In the genomic region with DNA sequence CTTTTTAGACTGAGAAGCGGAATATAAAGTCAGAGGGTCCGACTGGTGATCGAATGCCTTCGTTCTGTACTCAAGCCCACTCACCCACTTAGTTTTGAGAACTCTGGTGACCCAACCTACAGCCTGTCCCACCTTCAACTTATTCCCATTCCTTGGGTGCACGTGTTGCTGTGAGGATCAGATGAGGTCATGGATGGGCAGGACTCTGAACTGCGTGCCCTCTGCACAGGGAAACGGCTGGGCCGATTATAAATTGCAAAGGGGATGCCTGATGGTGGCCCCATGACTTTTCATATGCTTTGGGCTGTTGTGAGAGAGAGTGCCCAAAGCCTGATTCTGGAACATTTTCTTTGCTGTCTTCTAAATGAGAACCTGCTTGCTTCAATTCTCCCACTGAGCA, we compare ENCODE assay signal across 20 cellular contexts. TPM values are rescaled to one million over a fixed set of nuclear protein-coding genes. Genes with fewer than 3 reads are reported as not detected.
A peak's percentile ranks its signal among the peaks of the same experiment; 100 is the strongest.
DNase-seq lines count a peak whose midpoint lies in the region; ATAC-seq, FAIRE-seq and TF ChIP-seq lines count a peak whose summit lies in the region.
"Had no signal": no experiment of that assay in that cellular context is flagged by ENCODE, and none has a peak within 500 bp of the region (broad histone marks: within the 10 kb centered on the region; RNA-seq: fewer than 3 reads in every experiment).

No MANE protein-coding gene starts in this region.

- no peak overlapping the region for H3K4me3 ChIP-seq in IMR-90 (ENCODE audit: insufficient read depth, low read depth, low read length)
- no peak overlapping the region for H3K4me3 ChIP-seq in K562
- no peak overlapping the region for H3K4me3 ChIP-seq in small intestine (ENCODE audit: low read depth in 1 of 2, low read length in 2 of 2)
- H3K4me3 ChIP-seq: GM12878 had no signal

- TF ChIP-seq RAD21 in IMR-90 (IDR thresholded peaks at IDR 0.05; ENCODE audit: low read length): no peak
- no peak for TF ChIP-seq RAD21 in K562 (CRISPR knock-in tag; conservative IDR thresholded peaks at IDR 0.05 in 1 of 2, IDR thresholded peaks at IDR 0.05 in 1 of 2)

- H3K56ac ChIP-seq in IMR-90 (ENCODE audit: extremely low read depth, insufficient read depth, low read length): no peak overlapping the region; the same call in 1 of the 2 replicates

- H3K27ac Mint-ChIP-seq in type B pancreatic cell: no peak overlapping the region
- H3K27ac Mint-ChIP-seq: CD4-positive, alpha-beta T cell; IgD-negative memory B cell had no signal

- no peak for TF ChIP-seq CTCF in IMR-90 (conservative IDR thresholded peaks at IDR 0.05; ENCODE audit: low read depth, low read length)
- TF ChIP-seq CTCF in K562 (IDR thresholded peaks at IDR 0.05 in 2 of 3, conservative IDR thresholded peaks at IDR 0.05 in 1 of 3; ENCODE audit: insufficient read depth in 2 of 3, low read depth in 1 of 3, low read length in 3 of 3): no peak
- no peak for TF ChIP-seq CTCF in type B pancreatic cell (conservative IDR thresholded peaks at IDR 0.05)

- no peak overlapping the region for H3K14ac ChIP-seq in IMR-90 (replicated peaks; ENCODE audit: low read depth, low read length)

- intact Hi-C loops in IMR-90 (cut with micrococcal nuclease): no loop called here
- intact Hi-C loops in K562 (cut with micrococcal nuclease): loop anchor here (5.0 kb wide), 1 partner anchor 202 kb away; no protein-coding TSS in a partner anchor

- peaks cover 0 to 3% of the 10 kb centered on the region in 2 experiments; a peak in 1 of 4 replicates for H3K79me1 ChIP-seq in IMR-90 (ENCODE audit: low read depth in 1 of 2, low read length in 2 of 2)

- H3K4ac ChIP-seq in IMR-90 (ENCODE audit: low read depth, low read length): no peak overlapping the region

- WGBS in IMR-90 (ENCODE audit: extremely low coverage in 2 of 2, insufficient read length in 1 of 2), 2 experiments: 63% methylated on average over 3 of the region's 8 CpGs; no CpG with 5 or more reads in 1 of the 2 experiments
- 74% methylated on average over 8 of the region's 8 CpGs for WGBS in K562 (ENCODE audit: insufficient coverage, low coverage, missing lambda C conversion rate)
- 47 to 66% (median 63%) methylated on average over 8 of the region's 8 CpGs for WGBS in small intestine, 3 donors

- dilution Hi-C loops in IMR-90 (cut with HindIII; ENCODE audit: low sequenced_read_pairs, unreplicated experiment): no loop called here

- no peak overlapping the region for H2BK5ac ChIP-seq in IMR-90 (ENCODE audit: low read depth, low read length, poor library complexity, severe bottlenecking)

- BruUV-seq in IMR-90 (replicated peaks; lab: Mats Ljungman, UMichigan) (no TSS peak), K562 (replicated peaks; lab: Mats Ljungman, UMichigan) (no TSS peak)

- no peak overlapping the region for H2AK9ac ChIP-seq in IMR-90 (replicated peaks; ENCODE audit: low read depth, low read length, poor library complexity)

- H3K4me1 ChIP-seq in IMR-90 (ENCODE audit: control insufficient read depth, insufficient read depth, low read length): peaks cover 11% of the 10 kb centered on the region
- H3K4me1 ChIP-seq in K562 (replicated peaks in 1 of 2; ENCODE audit: control insufficient read depth in 2 of 2, insufficient read depth in 2 of 2, low read length in 2 of 2): peaks cover 46 to 73% of the 10 kb centered on the region in 2 experiments
- H3K4me1 ChIP-seq in small intestine (ENCODE audit: control insufficient read depth in 2 of 2, insufficient read depth in 1 of 2, low read depth in 1 of 2, low read length in 1 of 2): peaks cover 11 to 14% of the 10 kb centered on the region in 2 donors

- no peaks in the 10 kb centered on the region for H3K9me3 ChIP-seq in IMR-90 (ENCODE audit: control insufficient read depth, insufficient read depth, low read length)
- no peaks in the 10 kb centered on the region for H3K9me3 ChIP-seq in K562 (replicated peaks; ENCODE audit: control insufficient read depth, insufficient read depth, low read depth, low read length)
- H3K9me3 ChIP-seq in small intestine (ENCODE audit: control insufficient read depth, low read depth): no peaks in the 10 kb centered on the region
- H3K9me3 ChIP-seq: Caco-2 had no signal

- H3K4me1 Mint-ChIP-seq in type B pancreatic cell (ENCODE audit: unreplicated experiment): peaks cover 41% of the 10 kb centered on the region

- ATAC-seq in IMR-90 (ENCODE audit: low read depth) (no peak), K562 (no peak)
- ATAC-seq: GM12878 had no signal

- peaks cover 16% of the 10 kb centered on the region for H3K9me1 ChIP-seq in IMR-90 (ENCODE audit: insufficient read depth, low read length)
- no peaks in the 10 kb centered on the region for H3K9me1 ChIP-seq in K562 (ENCODE audit: control insufficient read depth, insufficient read depth, low read length)

- H3K27me3 ChIP-seq in IMR-90 (ENCODE audit: control insufficient read depth, insufficient read depth, low read length) (no peaks in the 10 kb centered on the region), K562 (ENCODE audit: control insufficient read depth in 2 of 2, insufficient read depth in 2 of 2, low read length in 2 of 2) (no peaks in the 10 kb centered on the region), small intestine (ENCODE audit: control insufficient read depth in 2 of 2, insufficient read depth in 2 of 2, low read length in 2 of 2) (no peaks in the 10 kb centered on the region)

- no peak overlapping the region for H2AFZ ChIP-seq in IMR-90 (replicated peaks; ENCODE audit: low read length, poor library complexity)
- no peak overlapping the region for H2AFZ ChIP-seq in K562 (ENCODE audit: low read depth, low read length)

- H3K4me3 Mint-ChIP-seq in type B pancreatic cell: no peak overlapping the region
- H3K4me3 Mint-ChIP-seq: CD4-positive, alpha-beta T cell; IgD-negative memory B cell had no signal

- no peaks in the 10 kb centered on the region for H3K27me3 Mint-ChIP-seq in type B pancreatic cell
- H3K27me3 Mint-ChIP-seq: CD4-positive, alpha-beta T cell; IgD-negative memory B cell had no signal

- H2BK120ac ChIP-seq in IMR-90 (ENCODE audit: low read depth, low read length): peak overlapping the region; percentile 18; the same call in 1 of the 2 replicates

- H3K4me2 ChIP-seq in IMR-90 (ENCODE audit: low read depth, low read length) (no peak overlapping the region), K562 (ENCODE audit: insufficient read depth, low read length) (no peak overlapping the region)

- H2AK5ac ChIP-seq in IMR-90 (ENCODE audit: low read depth, low read length): peak overlapping the region; percentile 14; the same call in 1 of the 2 replicates

- H4K91ac ChIP-seq in IMR-90 (ENCODE audit: insufficient read depth, low read depth, low read length): peak overlapping the region; percentile 10; the same call in 1 of the 2 replicates

- no peak for FAIRE-seq in K562 (lab: Jason Lieb, UNC)
- FAIRE-seq in small intestine (lab: Jason Lieb, UNC): no peak
- FAIRE-seq: A204.1, GM12878, HTR-8/SVneo had no signal

- H3K36me3 Mint-ChIP-seq in type B pancreatic cell: no peaks in the 10 kb centered on the region

- no peak overlapping the region; the same call in 2 of the 3 replicates for H2BK15ac ChIP-seq in IMR-90 (ENCODE audit: low read depth, low read length)

- H2BK20ac ChIP-seq in IMR-90 (ENCODE audit: low read depth, low read length): no peak overlapping the region

- H3K9ac ChIP-seq in IMR-90 (ENCODE audit: low read depth, low read length): no peak overlapping the region
- H3K9ac ChIP-seq in K562 (ENCODE audit: insufficient read depth in 1 of 2, low read depth in 2 of 2, low read length in 2 of 2): no peak overlapping the region

- no peak overlapping the region for H4K5ac ChIP-seq in IMR-90 (ENCODE audit: low read depth, low read length)

- in situ Hi-C loops in IMR-90 (cut with MboI; ENCODE audit: low sequenced_read_pairs): no loop called here
- in situ Hi-C loops in K562 (cut with MboI): no loop called here

- no peak for TF ChIP-seq EP300 in K562 (IDR thresholded peaks at IDR 0.05; ENCODE audit: low read length)

- H3K36me3 ChIP-seq in IMR-90 (ENCODE audit: control insufficient read depth, insufficient read depth, low read length) (no peaks in the 10 kb centered on the region), K562 (ENCODE audit: control insufficient read depth, insufficient read depth, low read length) (no peaks in the 10 kb centered on the region), small intestine (ENCODE audit: control insufficient read depth in 2 of 2, insufficient read depth in 2 of 2, low read length in 2 of 2) (no peaks in the 10 kb centered on the region)

- no peak overlapping the region for H3K23ac ChIP-seq in IMR-90 (ENCODE audit: low read depth, low read length)

- TF ChIP-seq POLR2A in IMR-90 (IDR thresholded peaks at IDR 0.05; ENCODE audit: low read depth, low read length): no peak
- TF ChIP-seq POLR2A in K562 (conservative IDR thresholded peaks at IDR 0.05): no peak

- H4K20me1 ChIP-seq in IMR-90 (ENCODE audit: insufficient read depth, low read length) (no peaks in the 10 kb centered on the region), K562 (replicated peaks; ENCODE audit: control insufficient read depth, insufficient read depth, low read length) (no peaks in the 10 kb centered on the region)

- H3K27ac ChIP-seq in IMR-90 (ENCODE audit: insufficient read depth, low read length) (no peak overlapping the region), K562 (ENCODE audit: extremely low read depth, low read depth, low read length) (no peak overlapping the region), small intestine (ENCODE audit: low read depth in 1 of 2, low read length in 1 of 2) (no peak overlapping the region)
- H3K27ac ChIP-seq: C4-2B had no signal

- POLR2A ChIA-PET in IMR-90 (lab: Charles Lee; ENCODE audit: unreplicated experiment): no interaction called here
- POLR2A ChIA-PET in K562 (lab: Yijun Ruan, JAX): no interaction called here

- CTCF ChIA-PET in IMR-90 (lab: Yijun Ruan, JAX) (no interaction called here), K562 (lab: Yijun Ruan, JAX; ENCODE audit: low intra/inter-chr PET ratio) (no interaction called here)

- H3K18ac ChIP-seq in IMR-90 (ENCODE audit: low read depth, low read length): no peak overlapping the region

- no peaks in the 10 kb centered on the region for H3K79me2 ChIP-seq in K562 (ENCODE audit: control insufficient read depth, insufficient read depth, low read length)

- H4K8ac ChIP-seq in IMR-90 (ENCODE audit: low read depth in 2 of 2, low read length in 2 of 2): no peak overlapping the region

- DNase-seq in IMR-90 (no peak), K562 (ENCODE audit: extremely low read depth in 1 of 4, low spot score in 3 of 4) (no peak), small intestine (peak; percentile 76), type B pancreatic cell (ENCODE audit: extremely low spot score, unreplicated experiment) (no peak), RKO (ENCODE audit: low spot score) (no peak)
- DNase-seq in NK-92 treated with Interleukin-12 subunit alpha and Interleukin-12 subunit beta, amount 100 ng/mL, for 24 hours (lab: John Stamatoyannopoulos, UW): no peak
- DNase-seq: AML-193; Caco-2; CD4-positive, alpha-beta T cell; DMS153; DMS79; GF-D8; GOT3; H7 had no signal

- peaks cover 1% of the 10 kb centered on the region for H3K9me3 Mint-ChIP-seq in type B pancreatic cell
- H3K9me3 Mint-ChIP-seq: CD4-positive, alpha-beta T cell had no signal

RNA-seq across cellular contexts. Expression of a gene that starts 16.0 kb away (rescaled TPM):
- total RNA-seq in IMR-90 (2012; rRNA removed) (under 0.01 TPM in 1 of 2 replicates, not detected in the other), K562 (2014; rRNA removed) (0.20 and 0.54 TPM in 2 replicates), K562 (2014; rRNA removed; fragmentation: Illumina TruSeq; extraction: Trizol) (0.41 and 0.47 TPM in 2 replicates), K562 (2015; rRNA removed; fragmentation: Illumina TruSeq; extraction: Trizol) (0.34 and 0.40 TPM in 2 replicates), K562 (2021) (0.38 and 0.76 TPM in 2 replicates), type B pancreatic cell (ENCODE audit: low replicate concordance) (31.5 and 44.8 TPM in 2 replicates)
- polyA plus RNA-seq in IMR-90 (2012; rRNA removed) (not detected in 2 replicates), K562 (2011; rRNA removed) (0.03 and 0.04 TPM in 2 replicates), K562 (2014; fragmentation: Illumina TruSeq; extraction: Trizol) (0.24 TPM in 1 of 2 replicates, not detected in the other), K562 (2014; fragmentation: Nextera tagmentation; extraction: Ambion mirVana) (under 1 TPM; 0.24 to 0.37 TPM), K562 (2014; rRNA removed) (0.04 TPM in 1 of 2 replicates, not detected in the other), small intestine (10 to 100 TPM in 2 of 3 donors, 1 to 10 TPM in 1; 7.3 to 54.1 (median 39.4) TPM)
- not detected in 2 replicates for polyA plus RNA-seq in IMR-90 (2012; cell fraction: cytosol; rRNA removed)
- not detected in 2 replicates for polyA plus RNA-seq in IMR-90 (2012; cell fraction: nucleus; rRNA removed; ENCODE audit: low replicate concordance)
- not detected in 2 replicates for total RNA-seq in K562 (2011; cell fraction: chromatin; rRNA removed; ENCODE audit: low replicate concordance)
- not detected in 2 replicates for total RNA-seq in K562 (2011; cell fraction: nucleolus; rRNA removed)
- total RNA-seq in K562 (2011; cell fraction: nucleoplasm; rRNA removed): not detected in 2 replicates
- 0.13 TPM in 1 of 2 replicates, not detected in the other for polyA plus RNA-seq in K562 (2011; cell fraction: cytosol; rRNA removed)
- polyA plus RNA-seq in K562 (2011; cell fraction: nucleus; rRNA removed): not detected in 2 replicates
- 0.17 and 0.37 TPM in 2 replicates for polyA plus RNA-seq in K562 (2012)
- polyA minus RNA-seq in K562 (2011; rRNA and poly(A)+ RNA removed): 0.11 and 0.36 TPM in 2 replicates
- polyA minus RNA-seq in K562 (2011; cell fraction: cytosol; rRNA and poly(A)+ RNA removed): not detected in 2 replicates
- polyA minus RNA-seq in K562 (2011; cell fraction: nucleus; rRNA and poly(A)+ RNA removed): not detected in 2 replicates
- total RNA-seq: CD4-positive, alpha-beta T cell had no signal
- polyA plus RNA-seq: BJ, IgD-negative memory B cell had no signal

Comparison
In these comparisons a context has a peak if more than half of its experiments do, and no peak if none do; other contexts are left out.
1. RNA of a gene that starts 16.0 kb away (total RNA-seq): 31.5 to 44.8 TPM in type B pancreatic cell; 0.20 to 0.76 TPM in K562 and under 0.01 TPM in IMR-90; every median in the first group is over 10 times any median in the second.